Comparison of ENCODE assay signal across 18 cellular contexts in the genomic region with DNA sequence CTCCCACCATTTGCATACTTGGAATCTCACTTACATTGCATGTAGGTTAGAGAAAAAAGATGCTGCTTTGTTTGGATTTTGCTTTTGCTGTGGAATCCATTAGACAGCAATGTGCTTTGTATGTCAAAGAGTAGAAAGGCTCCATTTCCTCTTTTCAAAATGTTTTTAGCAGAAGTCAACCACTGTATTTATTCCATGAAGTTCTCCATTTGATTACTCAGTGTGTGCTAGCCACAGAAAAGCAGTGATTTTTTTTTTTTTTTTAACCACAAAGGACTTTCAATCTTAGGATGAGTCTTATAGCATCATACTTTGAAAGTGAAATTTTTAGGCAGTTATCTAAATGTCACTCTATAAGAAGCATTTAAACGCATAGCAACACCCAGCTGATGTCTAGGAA.
A peak's percentile ranks its signal among the peaks of the same experiment; 100 is the strongest.
DNase-seq lines count a peak whose midpoint lies in the region; ATAC-seq lines count a peak whose summit lies in the region.
"Had no signal": no experiment of that assay in that cellular context is flagged by ENCODE, and none has a peak within 500 bp of the region (broad histone marks: within the 10 kb centered on the region; RNA-seq: fewer than 3 reads in every experiment).

No MANE protein-coding gene starts in this region.

- DNase-seq in SKM-1 treated with dmso at 0.1 percent for 144 hours (lab: John Stamatoyannopoulos, UW; ENCODE audit: unreplicated experiment) (peak; percentile 12), SKM-1 (lab: John Stamatoyannopoulos, UW; ENCODE audit: unreplicated experiment) (no peak), HS-5 (ENCODE audit: low read depth) (peak; percentile 20), SIG-M5 treated with dmso at 0.1 percent for 504 hours (lab: John Stamatoyannopoulos, UW; ENCODE audit: unreplicated experiment) (peak; percentile 7), renal cortical epithelial cell (ENCODE audit: low read depth) (peak; percentile 46), NCI-H2171 treated with DMSO at 0.1 percent for 48 hours (lab: John Stamatoyannopoulos, UW) (no peak), AML-193 (lab: John Stamatoyannopoulos, UW) (no peak)
- DNase-seq: activated CD4-positive, CD25-positive, alpha-beta regulatory T cell; activated CD8-positive, alpha-beta memory T cell treated with anti-CD3 and anti-CD28 coated beads, Interleukin-2, amount 10 ng/mL, durations not matched to agents 7 days and 5 days; activated gamma-delta T cell treated with Interleukin-2 at 50 U/mL for 16 hours; CD4-positive, CD25-positive, alpha-beta regulatory T cell; hypothalamus; left colon; NCI-H1436; stimulated activated CD4-positive, alpha-beta T cell treated with anti-CD3 and anti-CD28 coated beads, Interleukin-4, amount 100 ng/mL, for 24 hours; transverse colon had no signal

- ATAC-seq in GM19328 (IDR thresholded peaks at IDR 0.05; ENCODE audit: unreplicated experiment), result no peak
- ATAC-seq: activated CD8-positive, alpha-beta memory T cell treated with anti-CD3 and anti-CD28 coated beads, Interleukin-2, amount 10 ng/mL, durations not matched to agents 7 days and 5 days; esophagus mucosa; left colon had no signal

Comparison
In these comparisons a context has a peak if more than half of its experiments do, and no peak if none do; other contexts are left out.
1. DNase-seq: peak in SKM-1 treated with dmso at 0.1 percent for 144 hours (single experiment), HS-5 (single experiment), SIG-M5 treated with dmso at 0.1 percent for 504 hours (single experiment) and renal cortical epithelial cell (single experiment); none in SKM-1 (single experiment), NCI-H2171 treated with DMSO at 0.1 percent for 48 hours (single experiment) and AML-193 (0 of 2).